In the genomic region with DNA sequence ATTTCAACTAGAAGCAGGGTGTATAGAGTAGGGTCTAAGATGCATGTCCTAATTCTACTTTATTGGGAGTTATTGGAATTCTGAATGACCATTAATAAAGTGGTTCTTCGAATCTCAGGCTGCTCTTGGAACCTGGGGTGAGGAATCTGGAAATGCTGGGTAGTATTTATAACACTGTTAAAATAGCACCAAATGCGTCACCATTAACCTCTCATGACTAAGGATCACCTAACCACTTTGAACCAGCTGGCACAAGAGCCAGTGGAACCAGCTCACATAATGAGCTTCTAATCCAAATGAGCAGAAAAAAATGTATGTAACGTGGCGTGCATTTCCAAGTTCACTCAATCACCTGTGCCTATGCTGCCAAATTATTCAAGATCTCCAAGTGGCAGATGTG, we compare ENCODE assay signal across 16 cellular contexts.
DNase-seq lines count a peak whose midpoint lies in the region.
"Had no signal": no experiment of that assay in that cellular context is flagged by ENCODE, and none has a peak within 500 bp of the region (broad histone marks: within the 10 kb centered on the region; RNA-seq: fewer than 3 reads in every experiment).

No MANE protein-coding gene starts in this region.

- peak; percentile 6 for DNase-seq in DMS79 treated with DMSO at 0.1 percent for 48 hours (lab: John Stamatoyannopoulos, UW)
- DNase-seq in DMS79 (lab: John Stamatoyannopoulos, UW) = no peak
- peak; percentile 7 for DNase-seq in RKO (ENCODE audit: low spot score)
- DNase-seq in kidney tubule cell (ENCODE audit: low spot score) = peak; percentile 1
- DNase-seq in A172 (ENCODE audit: low spot score) = no peak
- DNase-seq in mucosa of gallbladder (ENCODE audit: low spot score) = no peak
- DNase-seq: ACHN; AML-193; BE2C; CD4-positive, alpha-beta T cell; CD8-positive, alpha-beta memory T cell; DMS 273 treated with DMSO at 0.1 percent for 48 hours; DND-41; EL; GDM1; HFFc6 had no signal

Comparison
In these comparisons a context has a peak if more than half of its experiments do, and no peak if none do; other contexts are left out.
1. DNase-seq: peak in DMS79 treated with DMSO at 0.1 percent for 48 hours (single experiment), RKO (single experiment) and kidney tubule cell (single experiment); none in DMS79 (single experiment), A172 (single experiment) and mucosa of gallbladder (single experiment).